ENCODE assay signal across 20 cellular contexts in the genomic region with DNA sequence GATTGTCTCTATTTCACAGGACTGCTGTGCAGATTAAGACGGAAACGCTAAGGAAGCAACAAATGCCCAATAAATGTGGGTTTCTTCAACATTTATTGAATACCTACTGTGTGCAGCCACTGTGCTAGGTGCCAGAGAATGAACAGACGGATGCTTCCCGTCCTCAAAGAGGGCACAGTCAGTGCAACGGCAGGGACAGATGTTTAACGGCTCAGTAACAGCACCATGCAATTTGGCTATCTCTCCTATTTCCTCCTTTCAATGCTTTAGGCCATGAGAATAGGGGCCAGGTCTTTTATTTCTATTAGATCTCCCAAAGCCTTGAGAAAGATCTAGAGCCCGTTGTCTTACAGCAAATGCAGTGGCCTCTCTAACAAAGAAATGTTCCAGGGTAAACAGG. TPM values are rescaled to one million over a fixed set of nuclear protein-coding genes. Genes with fewer than 3 reads are reported as not detected.
A peak's percentile ranks its signal among the peaks of the same experiment; 100 is the strongest.
DNase-seq lines count a peak whose midpoint lies in the region; ATAC-seq and TF ChIP-seq lines count a peak whose summit lies in the region.
"Had no signal": no experiment of that assay in that cellular context is flagged by ENCODE, and none has a peak within 500 bp of the region (broad histone marks: within the 10 kb centered on the region; RNA-seq: fewer than 3 reads in every experiment).

No MANE protein-coding gene starts in this region.

- TF ChIP-seq CTCF in mucosa of descending colon (IDR thresholded peaks at IDR 0.05) (no peak), transverse colon (IDR thresholded peaks at IDR 0.05) (no peak), omental fat pad (IDR thresholded peaks at IDR 0.05) (no peak)

- in situ Hi-C loops in transverse colon (cut with MboI; ENCODE audit: low pct_ligation_motif_present in 1 of 4, low pct_unique_long_range_greater_than_20kb in 1 of 4, low sequenced_read_pairs in 3 of 4) = no loop called here

- ATAC-seq in mucosa of descending colon (peak; percentile 18), omental fat pad (ENCODE audit: low FRiP score) (no peak)

- H3K4me1 ChIP-seq in mucosa of descending colon (ENCODE audit: low read depth) = peaks cover 16% of the 10 kb centered on the region
- peaks cover 0 to 39% (median 11%) of the 10 kb centered on the region in 4 donors for H3K4me1 ChIP-seq in transverse colon

- H3K36me3 Mint-ChIP-seq in activated naive CD4-positive, alpha-beta T cell treated with anti-CD3 and anti-CD28 coated beads, Interleukin-2, amount 50 U/mL, for 24 hours = peaks cover 2% of the 10 kb centered on the region

- H3K4me1 Mint-ChIP-seq in activated naive CD4-positive, alpha-beta T cell treated with anti-CD3 and anti-CD28 coated beads, Interleukin-2, amount 50 U/mL, for 24 hours = peaks cover 93% of the 10 kb centered on the region

- H3K27ac Mint-ChIP-seq in activated naive CD4-positive, alpha-beta T cell treated with anti-CD3 and anti-CD28 coated beads, Interleukin-2, amount 50 U/mL, for 24 hours = peak overlapping the region; percentile 76

- no peak for TF ChIP-seq EP300 in transverse colon (IDR thresholded peaks at IDR 0.05; ENCODE audit: low read depth)

- H3K36me3 ChIP-seq in mucosa of descending colon (ENCODE audit: low read depth) (no peaks in the 10 kb centered on the region), transverse colon (no peaks in the 10 kb centered on the region)
- H3K36me3 ChIP-seq: Peyer's patch, SJSA1 had no signal

- 40 to 52% methylated on average over 1 to 7 of the region's 7 CpGs for WGBS in transverse colon (ENCODE audit: low coverage in 1 of 2), 2 donors

- no peak overlapping the region for H3K4me3 Mint-ChIP-seq in activated naive CD4-positive, alpha-beta T cell treated with anti-CD3 and anti-CD28 coated beads, Interleukin-2, amount 50 U/mL, for 24 hours

- DNase-seq in DMS53 (lab: John Stamatoyannopoulos, UW) (peak; percentile 55), DMS53 treated with DMSO at 0.1 percent for 48 hours (lab: John Stamatoyannopoulos, UW; ENCODE audit: unreplicated experiment) (no peak), mucosa of descending colon (no peak), transverse colon (no peak), NCI-H1417 (lab: John Stamatoyannopoulos, UW) (no peak), omental fat pad (ENCODE audit: low spot score) (no peak)
- no peak for DNase-seq in activated naive CD4-positive, alpha-beta T cell treated with anti-CD3 and anti-CD28 coated beads, Interleukin-2, amount 50 U/mL, for 16 hours
- DNase-seq: AML-193, C1 segment of cervical spinal cord, IMR-90, NCI-H1105 treated with DMSO at 0.1 percent for 48 hours, NCI-H1694, NCI-H2107, Peyer's patch had no signal

- no peaks in the 10 kb centered on the region for H3K9me3 Mint-ChIP-seq in activated naive CD4-positive, alpha-beta T cell treated with anti-CD3 and anti-CD28 coated beads, Interleukin-2, amount 50 U/mL, for 24 hours

- H3K9me3 ChIP-seq in mucosa of descending colon (no peaks in the 10 kb centered on the region), transverse colon (no peaks in the 10 kb centered on the region)
- H3K9me3 ChIP-seq: Peyer's patch, SJSA1 had no signal

- no peak overlapping the region for H3K4me3 ChIP-seq in mucosa of descending colon
- H3K4me3 ChIP-seq in transverse colon = no peak overlapping the region
- H3K4me3 ChIP-seq: Peyer's patch, SJSA1 had no signal

- no peaks in the 10 kb centered on the region for H3K27me3 Mint-ChIP-seq in activated naive CD4-positive, alpha-beta T cell treated with anti-CD3 and anti-CD28 coated beads, Interleukin-2, amount 50 U/mL, for 24 hours

- intact Hi-C loops in mucosa of descending colon (cut with DNase I, micrococcal nuclease) = no loop called here
- intact Hi-C loops in transverse colon (cut with DNase I; ENCODE audit: low total_unique reads) = no loop called here

- H3K27ac ChIP-seq in transverse colon = peak overlapping the region in 3 of 4 donors; percentile 35 to 45 (median 41)
- H3K27ac ChIP-seq: 22Rv1, KMS-11, SJSA1 had no signal

- TF ChIP-seq POLR2A in transverse colon (IDR thresholded peaks at IDR 0.05) = no peak

- H3K27me3 ChIP-seq in transverse colon = no peaks in the 10 kb centered on the region
- H3K27me3 ChIP-seq: Peyer's patch had no signal

RNA-seq across cellular contexts. Expression of gene EDAR, which starts 7.2 kb away (rescaled TPM):
- total RNA-seq in mucosa of descending colon (under 1 TPM; 0.25 to 0.81 (median 0.60) TPM), transverse colon (under 1 TPM in 2 of 4 donors, not detected in 2; 0.14 to 0.64 TPM), omental fat pad (not detected)
- total RNA-seq: H4, IMR-90, NCI-H460, SJSA1 had no signal
